ENCODE assay signal across 10 cellular contexts in the genomic region with DNA sequence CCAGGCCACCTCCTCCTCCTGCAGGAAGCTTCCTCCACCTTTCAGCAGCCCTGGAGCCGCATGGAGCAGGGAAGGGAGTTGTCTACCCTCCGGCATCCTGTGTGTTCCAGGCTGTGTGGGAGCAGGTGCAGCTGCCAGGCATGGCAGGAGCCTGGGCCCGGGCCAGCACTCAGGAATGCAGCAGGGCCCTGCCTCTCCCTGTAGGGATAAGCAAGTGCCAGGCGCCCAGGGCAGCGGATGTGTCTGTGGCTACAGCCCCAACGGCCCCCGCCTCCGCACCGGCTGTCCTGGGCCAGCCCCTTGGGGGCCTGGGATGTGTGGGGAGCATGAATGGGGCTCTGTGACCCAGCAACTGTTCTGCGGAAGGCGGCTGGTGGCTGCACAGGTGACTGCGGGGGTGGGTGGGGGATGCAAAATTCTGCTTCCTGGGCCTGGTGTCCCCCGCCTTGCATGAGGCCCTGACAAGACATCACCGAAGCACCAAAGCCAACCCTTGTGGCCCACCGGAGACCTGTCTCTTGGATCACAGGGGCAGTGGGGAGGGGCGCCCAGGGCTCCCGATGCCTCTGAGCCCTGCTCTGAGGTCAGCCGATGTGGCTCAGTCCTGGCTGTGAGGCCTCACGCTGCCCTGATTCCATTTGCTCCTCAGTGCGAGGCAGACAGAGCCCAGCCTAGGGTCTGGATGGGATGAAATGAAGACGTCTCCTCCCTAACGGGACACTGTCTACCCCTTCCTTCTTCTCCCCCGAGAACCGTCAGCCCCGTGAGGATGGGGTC. TPM values are rescaled to one million over a fixed set of nuclear protein-coding genes. Genes with fewer than 3 reads are reported as not detected.
DNase-seq lines count a peak whose midpoint lies in the region; ATAC-seq, FAIRE-seq and TF ChIP-seq lines count a peak whose summit lies in the region.
"Had no signal": no experiment of that assay in that cellular context is flagged by ENCODE, and none has a peak within 500 bp of the region (broad histone marks: within the 10 kb centered on the region; RNA-seq: fewer than 3 reads in every experiment).

No MANE protein-coding gene starts in this region.

- H3K4me3 ChIP-seq in LNCaP clone FGC (ENCODE audit: low read depth, low read length) (no peak overlapping the region), adrenal gland (no peak overlapping the region), kidney epithelial cell (ENCODE audit: low read depth, low read length) (no peak overlapping the region)
- H3K4me3 ChIP-seq: SK-N-MC had no signal

- no peak for ATAC-seq in HG02852 (IDR thresholded peaks at IDR 0.05; ENCODE audit: unreplicated experiment)

- DNase-seq in LNCaP clone FGC (ENCODE audit: low read depth) (peak; percentile 80), adrenal gland (peak in 6 of 7 donors; percentile 49 to 81 (median 80)), kidney epithelial cell (ENCODE audit: low read depth) (peak; percentile 56), superior temporal gyrus (ENCODE audit: extremely low spot score) (peak; percentile 11), RCC 7860 (ENCODE audit: low spot score) (no peak), germinal center (ENCODE audit: low spot score) (no peak), AG08395 (ENCODE audit: low spot score) (no peak)
- DNase-seq: activated T-cell treated with anti-CD3 and anti-CD28 coated beads, Interleukin-2, amount 50 U/mL, for 48 hours had no signal

- H3K9me3 ChIP-seq in adrenal gland (replicated peaks in 1 of 3), result no peaks in the 10 kb centered on the region

- intact Hi-C loops in adrenal gland (cut with DNase I), result no loop called here

- H3K4me1 ChIP-seq in adrenal gland (replicated peaks in 1 of 2), result peaks cover 9% of the 10 kb centered on the region in 2 donors

- H3K27ac ChIP-seq in adrenal gland, result peak overlapping the region in 1 of 5 donors; percentile 40
- H3K27ac ChIP-seq: SK-N-MC had no signal

- no peak for TF ChIP-seq CTCF in LNCaP clone FGC (IDR thresholded peaks at IDR 0.05; ENCODE audit: control insufficient read depth, extremely low read depth, insufficient read depth)
- no peak for TF ChIP-seq CTCF in adrenal gland (IDR thresholded peaks at IDR 0.05)
- TF ChIP-seq CTCF in kidney epithelial cell (IDR thresholded peaks at IDR 0.05; ENCODE audit: insufficient read depth, low read length, poor library complexity, severe bottlenecking), result no peak

- no peak for TF ChIP-seq POLR2A in adrenal gland (IDR thresholded peaks at IDR 0.05)

- WGBS in adrenal gland, 4 donors, result 64 to 77% (median 73%) methylated on average over 8 to 25 of the region's 25 CpGs

- H3K36me3 ChIP-seq in adrenal gland (replicated peaks in 1 of 2) (no peaks in the 10 kb centered on the region), kidney epithelial cell (ENCODE audit: control insufficient read depth, insufficient read depth, low read length) (no peaks in the 10 kb centered on the region)

- H3K27me3 ChIP-seq in adrenal gland, result no peaks in the 10 kb centered on the region
- H3K27me3 ChIP-seq in kidney epithelial cell (ENCODE audit: control insufficient read depth, insufficient read depth, low read length), result peaks cover 24% of the 10 kb centered on the region

- no peak for FAIRE-seq in RCC 7860 (lab: Jason Lieb, UNC)

RNA-seq across cellular contexts. Expression of a gene that starts 1.4 kb away (rescaled TPM):
- total RNA-seq in adrenal gland (1 to 10 TPM in 6 of 8 donors, under 1 TPM in 2; 0.18 to 4.2 (median 1.4) TPM), kidney epithelial cell (4.5 and 6.9 TPM in 2 replicates)
- 1 to 10 TPM in 1 of 3 donors, under 1 TPM in 1, not detected in 1; 0.98 to 3.1 TPM for polyA plus RNA-seq in adrenal gland

RNA-seq across cellular contexts. Expression of a gene that starts 19.9 kb away (rescaled TPM):
- total RNA-seq in adrenal gland (under 1 TPM in 4 of 8 donors, not detected in 4; 0.12 to 0.51 (median 0.18) TPM), kidney epithelial cell (not detected in 2 replicates)
- under 1 TPM in 2 of 3 donors, not detected in 1; 0.64 to 0.84 TPM for polyA plus RNA-seq in adrenal gland

Comparison
In these comparisons a context has a peak if more than half of its experiments do, and no peak if none do; other contexts are left out.
1. DNase-seq: peak in LNCaP clone FGC (single experiment), adrenal gland (6 of 7), kidney epithelial cell (single experiment) and superior temporal gyrus (single experiment); none in RCC 7860 (single experiment), germinal center (single experiment) and AG08395 (single experiment).